ENCODE assay signal across 1 cellular context in genomic region chr1:241553886-241554592, GRCh38.
TF ChIP-seq lines count a peak whose summit lies in the region.

No MANE protein-coding gene starts in this region.

TF ChIP-seq in K562, 482 proteins besides CTCF, POLR2A, EP300 and RAD21:
- TF ChIP-seq MEF2A (IDR thresholded peaks at IDR 0.05; ENCODE audit: control insufficient read depth, low read depth, low read length) (no peak), U2AF1 (optimal IDR thresholded peaks at IDR 0.05; ENCODE audit: low read depth, low read length) (peak; percentile 32)
TF ChIP-seq in K562: peak in this region for 1.
